Comparison of ENCODE assay signal across 8 cellular contexts in genomic region chr12:95820096-95820703, GRCh38. TPM values are rescaled to one million over a fixed set of nuclear protein-coding genes. Genes with fewer than 3 reads are reported as not detected.
A peak's percentile ranks its signal among the peaks of the same experiment; 100 is the strongest.
DNase-seq lines count a peak whose midpoint lies in the region; ATAC-seq, FAIRE-seq and TF ChIP-seq lines count a peak whose summit lies in the region.

No MANE protein-coding gene starts in this region.

- no peak for TF ChIP-seq POLR2A in A549 (IDR thresholded peaks at IDR 0.05; ENCODE audit: low read length)
- no peak for TF ChIP-seq POLR2A in HCT116 (IDR thresholded peaks at IDR 0.05; ENCODE audit: borderline replicate concordance, extremely low read depth, insufficient read depth, insufficient read length)
- no peak for TF ChIP-seq POLR2A in endothelial cell of umbilical vein (IDR thresholded peaks at IDR 0.05; ENCODE audit: low read depth, low read length)

- CTCF ChIA-PET in A549 (lab: Yijun Ruan, JAX) (interaction anchor here (0.6 to 8.6 kb wide), 7 partner anchors 8 to 696 kb away, joined by 3 to 132 read pairs (median 4); no protein-coding TSS in a partner anchor), HCT116 (lab: Charles Lee) (no interaction called here), endothelial cell of umbilical vein (lab: Charles Lee) (interaction anchor here (1.6 kb wide), 1 partner anchor 10 kb away, joined by 3 read pairs; no protein-coding TSS in a partner anchor)

- peak; percentile 90 for FAIRE-seq in A549 (lab: Jason Lieb, UNC)
- FAIRE-seq in endothelial cell of umbilical vein (lab: Jason Lieb, UNC), result peak; percentile 69

- H3K9me3 ChIP-seq in A549 (no peaks in the 10 kb centered on the region), HCT116 (ENCODE audit: control insufficient read depth in 1 of 2, insufficient read depth in 1 of 2, low read depth in 1 of 2, low read length in 2 of 2) (no peaks in the 10 kb centered on the region), endothelial cell of umbilical vein (replicated peaks; ENCODE audit: control insufficient read depth, insufficient read depth, low read length) (no peaks in the 10 kb centered on the region), parathyroid adenoma (ENCODE audit: control insufficient read depth, low read length) (no peaks in the 10 kb centered on the region)

- H3K4me2 ChIP-seq in A549 (no peak overlapping the region), HCT116 (ENCODE audit: low read length) (no peak overlapping the region), endothelial cell of umbilical vein (ENCODE audit: insufficient read depth, low read length) (no peak overlapping the region), parathyroid adenoma (ENCODE audit: low read length) (no peak overlapping the region)

- no peaks in the 10 kb centered on the region for H3K9me1 ChIP-seq in endothelial cell of umbilical vein (replicated peaks; ENCODE audit: control insufficient read depth, extremely low read depth, insufficient read depth, low read length)

- H3K27ac ChIP-seq in A549, result no peak overlapping the region
- H3K27ac ChIP-seq in HCT116 (ENCODE audit: low read depth, low read length), result no peak overlapping the region
- H3K27ac ChIP-seq in endothelial cell of umbilical vein (ENCODE audit: insufficient read depth, low read depth, low read length), result no peak overlapping the region
- H3K27ac ChIP-seq in parathyroid adenoma, result no peak overlapping the region

- ATAC-seq in A549 (peak in 1 of 2 experiments; percentile 82; a peak in 3 of 6 replicates), HCT116 (peak; percentile 72), GM18907 (IDR thresholded peaks at IDR 0.05; ENCODE audit: unreplicated experiment) (no peak)

- DNase-seq in A549 (ENCODE audit: low read depth in 1 of 2, low spot score in 1 of 2), result peak; percentile 72 to 75
- DNase-seq in HCT116 (ENCODE audit: low read depth, low spot score), result peak; percentile 41
- peak; percentile 18 for DNase-seq in NCI-H82 treated with DMSO at 0.1 percent for 48 hours (lab: John Stamatoyannopoulos, UW; ENCODE audit: unreplicated experiment)
- peak; percentile 75 for DNase-seq in endothelial cell of umbilical vein (ENCODE audit: low read depth, low spot score)
- DNase-seq in GOT3 (lab: John Stamatoyannopoulos, UW), result no peak
- DNase-seq in activated gamma-delta T cell (lab: John Stamatoyannopoulos, UW), result no peak

- dilution Hi-C loops in endothelial cell of umbilical vein (cut with MboI; ENCODE audit: extremely low pct_ligation_motif_present, low sequenced_read_pairs), result no loop called here

- TF ChIP-seq CTCF in A549 (IDR thresholded peaks at IDR 0.05) (peak; percentile 70), HCT116 (IDR thresholded peaks at IDR 0.05 in 2 of 3, conservative IDR thresholded peaks at IDR 0.05 in 1 of 3; ENCODE audit: borderline replicate concordance in 1 of 3, insufficient read depth in 1 of 3, low read depth in 2 of 3, low read length in 2 of 3) (peak; percentile 60 to 80 (median 72); a peak in 5 of 6 replicates), endothelial cell of umbilical vein (IDR thresholded peaks at IDR 0.05; ENCODE audit: extremely low read depth in 1 of 2, insufficient read depth in 1 of 2, low read depth in 1 of 2, low read length in 2 of 2) (peak; percentile 51 to 61), parathyroid adenoma (IDR thresholded peaks at IDR 0.05) (peak; percentile 58)

- H3K9ac ChIP-seq in HCT116 (ENCODE audit: low read length), result no peak overlapping the region
- no peak overlapping the region for H3K9ac ChIP-seq in endothelial cell of umbilical vein (replicated peaks; ENCODE audit: extremely low read depth, insufficient read depth, low read length)
- H3K9ac ChIP-seq in parathyroid adenoma, result no peak overlapping the region

- RAD21 ChIA-PET in HCT116 (lab: Charles Lee; ENCODE audit: low non-redundant PET in 1 of 2, low total read pairs in 2 of 2, uncharacterized antibody in 2 of 2, unreplicated experiment in 2 of 2), result no interaction called here

- peaks cover 4% of the 10 kb centered on the region; the same call in 2 of the 3 replicates for H3K4me1 ChIP-seq in A549
- H3K4me1 ChIP-seq in HCT116 (ENCODE audit: control insufficient read depth in 1 of 2, insufficient read depth in 2 of 2, low read length in 2 of 2), result no peaks in the 10 kb centered on the region
- no peaks in the 10 kb centered on the region for H3K4me1 ChIP-seq in endothelial cell of umbilical vein (ENCODE audit: control insufficient read depth, extremely low read depth, insufficient read depth, low read length)
- H3K4me1 ChIP-seq in parathyroid adenoma, result no peaks in the 10 kb centered on the region

- H3K79me2 ChIP-seq in HCT116 (ENCODE audit: insufficient read depth, low read length) (no peaks in the 10 kb centered on the region), endothelial cell of umbilical vein (ENCODE audit: control insufficient read depth, insufficient read depth, low read length) (no peaks in the 10 kb centered on the region), parathyroid adenoma (no peaks in the 10 kb centered on the region)

- H2AFZ ChIP-seq in HCT116 (ENCODE audit: low read depth, low read length, poor library complexity, severe bottlenecking), result peak overlapping the region; percentile 10
- no peak overlapping the region for H2AFZ ChIP-seq in endothelial cell of umbilical vein (ENCODE audit: low read depth, low read length)
- no peak overlapping the region for H2AFZ ChIP-seq in parathyroid adenoma

- H3K36me3 ChIP-seq in HCT116 (ENCODE audit: control insufficient read depth in 1 of 2, insufficient read depth in 2 of 2, low read length in 2 of 2) (no peaks in the 10 kb centered on the region), endothelial cell of umbilical vein (ENCODE audit: control insufficient read depth in 2 of 2, extremely low read depth in 1 of 2, insufficient read depth in 2 of 2, low read length in 2 of 2) (no peaks in the 10 kb centered on the region), parathyroid adenoma (ENCODE audit: control insufficient read depth, insufficient read depth, low read length) (no peaks in the 10 kb centered on the region)

- TF ChIP-seq RAD21 in A549 (conservative IDR thresholded peaks at IDR 0.05 in 1 of 2, IDR thresholded peaks at IDR 0.05 in 1 of 2) (peak; percentile 52 to 66), HCT116 (IDR thresholded peaks at IDR 0.05; ENCODE audit: low read depth) (peak; percentile 67)

- BruUV-seq in HCT116 (replicated peaks; lab: Mats Ljungman, UMichigan) (no TSS peak), endothelial cell of umbilical vein (replicated peaks; lab: Mats Ljungman, UMichigan) (no TSS peak)

- H4K20me1 ChIP-seq in HCT116 (ENCODE audit: insufficient read depth) (no peaks in the 10 kb centered on the region), endothelial cell of umbilical vein (replicated peaks; ENCODE audit: control insufficient read depth, extremely low read depth, insufficient read depth, low read length) (no peaks in the 10 kb centered on the region)

- intact Hi-C loops in HCT116 (cut with micrococcal nuclease) (loop anchor here (1.0 to 5.0 kb wide), 3 partner anchors 29 to 697 kb away; no protein-coding TSS in a partner anchor), endothelial cell of umbilical vein (cut with micrococcal nuclease) (loop anchor here (1.0 kb wide), 2 partner anchors 29 to 178 kb away; no protein-coding TSS in a partner anchor)

- H3K9me2 ChIP-seq in HCT116 (ENCODE audit: insufficient read depth), result no peaks in the 10 kb centered on the region

- no peak for TF ChIP-seq EP300 in A549 (IDR thresholded peaks at IDR 0.05)

- H3K27me3 ChIP-seq in HCT116 (ENCODE audit: insufficient read depth, low read length) (no peaks in the 10 kb centered on the region), endothelial cell of umbilical vein (ENCODE audit: control insufficient read depth in 2 of 2, insufficient read depth in 2 of 2, low read length in 2 of 2) (no peaks in the 10 kb centered on the region), parathyroid adenoma (ENCODE audit: control insufficient read depth, insufficient read depth, low read length) (no peaks in the 10 kb centered on the region)

- 13% methylated on average over 1 of the region's 1 CpG for WGBS in A549 (ENCODE audit: missing lambda C conversion rate)

- no peak overlapping the region for H3K4me3 ChIP-seq in A549
- no peak overlapping the region for H3K4me3 ChIP-seq in HCT116 (replicated peaks in 1 of 2; ENCODE audit: low read depth in 1 of 2, low read length in 2 of 2)
- H3K4me3 ChIP-seq in endothelial cell of umbilical vein (replicated peaks in 1 of 3; ENCODE audit: insufficient read depth in 1 of 3, low read depth in 1 of 3, low read length in 3 of 3), result no peak overlapping the region
- H3K4me3 ChIP-seq in parathyroid adenoma (ENCODE audit: low read depth, low read length), result no peak overlapping the region

- POLR2A ChIA-PET in A549 (lab: Yijun Ruan, JAX) (no interaction called here), HCT116 (lab: Charles Lee) (no interaction called here), endothelial cell of umbilical vein (lab: Charles Lee) (no interaction called here)

RNA-seq across cellular contexts. Expression of gene NTN4, which starts 29.6 kb away (rescaled TPM):
- 132 and 168 TPM in 2 replicates for polyA plus RNA-seq in A549 (2011; rRNA removed)
- polyA plus RNA-seq in A549 (2012; cell fraction: cytosol; rRNA removed), result 63.1 and 77.4 TPM in 2 replicates
- 77.0 and 82.3 TPM in 2 replicates for polyA plus RNA-seq in A549 (2012; cell fraction: nucleus; rRNA removed)
- 36.9 to 37.3 TPM (median 37.1 TPM) in 3 replicates for polyA plus RNA-seq in A549 (2017; fragmentation: RNase III; extraction: RNeasy Plus Mini Kit Qiagen cat#74134 plus additional on column Dnase treatment)
- 274 and 323 TPM in 2 replicates for polyA minus RNA-seq in A549 (2011; rRNA and poly(A)+ RNA removed)
- total RNA-seq in HCT116 (2021; ENCODE audit: unreplicated experiment), result 4.3 TPM
- polyA plus RNA-seq in HCT116 (2012), result 2.7 and 3.1 TPM in 2 replicates
- 105 and 120 TPM in 2 replicates for total RNA-seq in endothelial cell of umbilical vein
- polyA plus RNA-seq in endothelial cell of umbilical vein, result 317 and 352 TPM in 2 replicates
- 209 and 219 TPM in 2 replicates for polyA plus RNA-seq in endothelial cell of umbilical vein (2011; cell fraction: cytosol; rRNA removed)
- 152 and 199 TPM in 2 replicates for polyA plus RNA-seq in endothelial cell of umbilical vein (2011; cell fraction: nucleus; rRNA removed)
- 251 and 280 TPM in 2 replicates for polyA plus RNA-seq in endothelial cell of umbilical vein (2012)
- polyA minus RNA-seq in endothelial cell of umbilical vein, result 890 and 1,000 TPM in 2 replicates
- polyA minus RNA-seq in endothelial cell of umbilical vein (2011; cell fraction: cytosol; rRNA and poly(A)+ RNA removed), result 6.9 TPM
- polyA minus RNA-seq in endothelial cell of umbilical vein (2011; cell fraction: nucleus; rRNA and poly(A)+ RNA removed), result 255 and 325 TPM in 2 replicates

RNA-seq across cellular contexts. Expression of gene SNRPF, which starts 38.6 kb away (rescaled TPM):
- polyA plus RNA-seq in A549 (2011; rRNA removed), result 45.8 and 66.3 TPM in 2 replicates
- polyA plus RNA-seq in A549 (2012; cell fraction: cytosol; rRNA removed), result 105 and 161 TPM in 2 replicates
- 22.7 and 23.3 TPM in 2 replicates for polyA plus RNA-seq in A549 (2012; cell fraction: nucleus; rRNA removed)
- polyA plus RNA-seq in A549 (2017; fragmentation: RNase III; extraction: RNeasy Plus Mini Kit Qiagen cat#74134 plus additional on column Dnase treatment), result 204 to 221 TPM (median 204 TPM) in 3 replicates
- polyA minus RNA-seq in A549 (2011; rRNA and poly(A)+ RNA removed), result 15.3 and 16.7 TPM in 2 replicates
- total RNA-seq in HCT116 (2021; ENCODE audit: unreplicated experiment), result 56.3 TPM
- 77.5 and 113 TPM in 2 replicates for polyA plus RNA-seq in HCT116 (2012)
- 36.6 and 40.7 TPM in 2 replicates for total RNA-seq in endothelial cell of umbilical vein
- 12.9 and 17.1 TPM in 2 replicates for polyA plus RNA-seq in endothelial cell of umbilical vein
- polyA plus RNA-seq in endothelial cell of umbilical vein (2011; cell fraction: cytosol; rRNA removed), result 21.6 and 30.7 TPM in 2 replicates
- polyA plus RNA-seq in endothelial cell of umbilical vein (2011; cell fraction: nucleus; rRNA removed), result 10.3 and 12.1 TPM in 2 replicates
- 80.3 and 87.5 TPM in 2 replicates for polyA plus RNA-seq in endothelial cell of umbilical vein (2012)
- 10.9 and 12.0 TPM in 2 replicates for polyA minus RNA-seq in endothelial cell of umbilical vein
- 34.0 TPM for polyA minus RNA-seq in endothelial cell of umbilical vein (2011; cell fraction: cytosol; rRNA and poly(A)+ RNA removed)
- polyA minus RNA-seq in endothelial cell of umbilical vein (2011; cell fraction: nucleus; rRNA and poly(A)+ RNA removed), result 10.6 and 18.4 TPM in 2 replicates

Comparison
In these comparisons a context has a peak if more than half of its experiments do, and no peak if none do; other contexts are left out.
1. DNase-seq: peak in A549 (2 of 2), HCT116 (single experiment), NCI-H82 treated with DMSO at 0.1 percent for 48 hours (single experiment) and endothelial cell of umbilical vein (single experiment); none in GOT3 (single experiment) and activated gamma-delta T cell (single experiment).
2. RNA of gene NTN4, which starts 29.6 kb away (total RNA-seq): 105 to 120 TPM in endothelial cell of umbilical vein; 4.3 TPM in HCT116 (single experiment); every median in the first group is over 10 times any median in the second.
3. Of the 6 proteins assayed by ChIP-seq in both A549 and HCT116: peak only in A549: none; only in HCT116: MAX; in both: CTCF and RAD21; in neither: 3.
4. Peak in every context shown above with its lines, with median percentiles within 50 percentile points of each other: CTCF ChIP-seq.